3 cellular contexts compared by ENCODE assay signal in the genomic region with DNA sequence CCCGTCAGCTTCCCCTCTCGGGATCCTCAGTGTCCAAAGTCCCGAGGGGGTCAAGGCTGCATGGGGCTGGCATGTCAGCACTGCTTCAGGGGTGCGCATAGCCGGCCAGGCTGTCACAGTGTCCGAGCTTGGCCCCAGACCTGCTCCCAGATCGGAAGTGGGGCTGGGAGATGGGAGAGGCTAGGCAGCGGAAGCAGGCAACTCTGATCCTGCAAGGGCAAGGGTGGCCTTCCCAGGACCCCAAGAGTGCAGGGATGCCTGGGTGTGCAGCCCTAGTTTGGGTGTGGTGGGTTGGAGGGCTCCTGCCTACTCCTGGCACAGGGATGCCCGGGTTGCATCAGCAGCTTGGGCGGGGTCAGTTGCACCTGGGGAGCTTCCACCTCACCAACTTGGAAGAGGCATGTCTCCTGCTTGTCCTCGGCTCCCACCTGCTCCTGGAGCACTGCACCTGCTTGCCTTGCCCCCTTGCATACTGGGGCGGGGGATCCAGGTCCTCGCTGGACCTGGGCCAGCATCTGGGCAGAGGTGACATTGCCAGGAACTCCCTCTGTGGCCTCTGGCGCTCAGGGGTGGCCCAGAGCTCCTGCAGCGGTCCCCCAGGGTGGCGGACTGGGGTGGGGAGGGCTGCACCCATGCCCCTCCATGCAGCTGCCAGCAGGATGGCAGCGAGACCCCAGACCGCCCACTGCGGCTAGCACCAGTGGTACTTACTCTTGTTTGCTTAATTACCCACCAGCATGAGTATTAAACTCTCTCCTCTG.
TF ChIP-seq lines count a peak whose summit lies in the region.

No MANE protein-coding gene starts in this region.

TF ChIP-seq in SK-N-SH, 30 proteins besides CTCF, POLR2A, EP300 and RAD21 (continued from another document):
- TF ChIP-seq RCOR1 (IDR thresholded peaks at IDR 0.05; ENCODE audit: low read length) = no peak

TF ChIP-seq in SK-N-SH treated with all-trans-retinoic acid at 6 μM for 48 hours, 23 proteins besides CTCF, POLR2A, EP300 and RAD21 (continued from another document):
- TF ChIP-seq ZC3H10 (CRISPR knock-in tag; IDR thresholded peaks at IDR 0.05) = no peak
- no peak for TF ChIP-seq SNAI2 (CRISPR knock-in tag; IDR thresholded peaks at IDR 0.05)
- TF ChIP-seq TOX (CRISPR knock-in tag; IDR thresholded peaks at IDR 0.05; ENCODE audit: borderline replicate concordance) = no peak
- TF ChIP-seq, protein P1, sequence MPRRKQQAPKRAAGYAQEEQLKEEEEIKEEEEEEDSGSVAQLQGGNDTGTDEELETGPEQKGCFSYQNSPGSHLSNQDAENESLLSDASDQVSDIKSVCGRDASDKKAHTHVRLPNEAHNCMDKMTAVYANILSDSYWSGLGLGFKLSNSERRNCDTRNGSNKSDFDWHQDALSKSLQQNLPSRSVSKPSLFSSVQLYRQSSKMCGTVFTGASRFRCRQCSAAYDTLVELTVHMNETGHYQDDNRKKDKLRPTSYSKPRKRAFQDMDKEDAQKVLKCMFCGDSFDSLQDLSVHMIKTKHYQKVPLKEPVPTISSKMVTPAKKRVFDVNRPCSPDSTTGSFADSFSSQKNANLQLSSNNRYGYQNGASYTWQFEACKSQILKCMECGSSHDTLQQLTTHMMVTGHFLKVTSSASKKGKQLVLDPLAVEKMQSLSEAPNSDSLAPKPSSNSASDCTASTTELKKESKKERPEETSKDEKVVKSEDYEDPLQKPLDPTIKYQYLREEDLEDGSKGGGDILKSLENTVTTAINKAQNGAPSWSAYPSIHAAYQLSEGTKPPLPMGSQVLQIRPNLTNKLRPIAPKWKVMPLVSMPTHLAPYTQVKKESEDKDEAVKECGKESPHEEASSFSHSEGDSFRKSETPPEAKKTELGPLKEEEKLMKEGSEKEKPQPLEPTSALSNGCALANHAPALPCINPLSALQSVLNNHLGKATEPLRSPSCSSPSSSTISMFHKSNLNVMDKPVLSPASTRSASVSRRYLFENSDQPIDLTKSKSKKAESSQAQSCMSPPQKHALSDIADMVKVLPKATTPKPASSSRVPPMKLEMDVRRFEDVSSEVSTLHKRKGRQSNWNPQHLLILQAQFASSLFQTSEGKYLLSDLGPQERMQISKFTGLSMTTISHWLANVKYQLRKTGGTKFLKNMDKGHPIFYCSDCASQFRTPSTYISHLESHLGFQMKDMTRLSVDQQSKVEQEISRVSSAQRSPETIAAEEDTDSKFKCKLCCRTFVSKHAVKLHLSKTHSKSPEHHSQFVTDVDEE (CRISPR knock-in tag; IDR thresholded peaks at IDR 0.05) = no peak
- no peak for TF ChIP-seq CSRNP3 (CRISPR knock-in tag; IDR thresholded peaks at IDR 0.05)
- TF ChIP-seq CSDC2 (CRISPR knock-in tag; IDR thresholded peaks at IDR 0.05) = no peak
- TF ChIP-seq OSR1 (CRISPR knock-in tag; IDR thresholded peaks at IDR 0.05) = no peak
- TF ChIP-seq ISL1 (CRISPR knock-in tag; IDR thresholded peaks at IDR 0.05) = no peak
- TF ChIP-seq ESRRG (CRISPR knock-in tag; IDR thresholded peaks at IDR 0.05) = no peak
- TF ChIP-seq GLIS3 (CRISPR knock-in tag; IDR thresholded peaks at IDR 0.05) = no peak
- no peak for TF ChIP-seq PPARA (CRISPR knock-in tag; IDR thresholded peaks at IDR 0.05; ENCODE audit: borderline replicate concordance)
- TF ChIP-seq PATZ1 (CRISPR knock-in tag; IDR thresholded peaks at IDR 0.05; ENCODE audit: borderline replicate concordance) = no peak

TF ChIP-seq in WTC11, 78 proteins besides CTCF, POLR2A, EP300 and RAD21 (continued from another document):
- TF ChIP-seq, protein P2, sequence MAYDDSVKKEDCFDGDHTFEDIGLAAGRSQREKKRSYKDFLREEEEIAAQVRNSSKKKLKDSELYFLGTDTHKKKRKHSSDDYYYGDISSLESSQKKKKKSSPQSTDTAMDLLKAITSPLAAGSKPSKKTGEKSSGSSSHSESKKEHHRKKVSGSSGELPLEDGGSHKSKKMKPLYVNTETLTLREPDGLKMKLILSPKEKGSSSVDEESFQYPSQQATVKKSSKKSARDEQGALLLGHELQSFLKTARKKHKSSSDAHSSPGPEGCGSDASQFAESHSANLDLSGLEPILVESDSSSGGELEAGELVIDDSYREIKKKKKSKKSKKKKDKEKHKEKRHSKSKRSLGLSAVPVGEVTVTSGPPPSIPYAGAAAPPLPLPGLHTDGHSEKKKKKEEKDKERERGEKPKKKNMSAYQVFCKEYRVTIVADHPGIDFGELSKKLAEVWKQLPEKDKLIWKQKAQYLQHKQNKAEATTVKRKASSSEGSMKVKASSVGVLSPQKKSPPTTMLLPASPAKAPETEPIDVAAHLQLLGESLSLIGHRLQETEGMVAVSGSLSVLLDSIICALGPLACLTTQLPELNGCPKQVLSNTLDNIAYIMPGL (CRISPR knock-in tag; IDR thresholded peaks at IDR 0.05) = no peak
